In the genomic region with DNA sequence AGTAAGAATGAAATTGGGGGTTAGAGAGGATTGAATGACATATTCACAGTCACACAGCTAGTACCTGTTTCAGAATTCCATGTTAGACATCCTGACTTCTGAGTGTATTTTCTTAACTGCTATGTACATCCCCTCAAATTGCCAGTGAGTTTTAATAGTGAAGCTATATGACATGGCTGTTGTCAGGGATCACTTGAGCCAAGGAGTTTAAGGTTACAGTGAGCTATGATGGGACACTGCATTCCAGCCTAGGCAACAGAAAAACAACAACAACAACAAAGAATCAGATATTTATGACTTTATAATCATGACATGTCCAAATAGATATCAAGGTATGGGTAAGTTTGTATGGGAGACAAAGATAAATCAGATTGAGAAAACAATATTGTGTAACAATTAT, we compare ENCODE assay signal across 36 cellular contexts. TPM values are rescaled to one million over a fixed set of nuclear protein-coding genes. Genes with fewer than 3 reads are reported as not detected.
"Had no signal": no experiment of that assay in that cellular context is flagged by ENCODE, and none has a peak within 500 bp of the region (broad histone marks: within the 10 kb centered on the region; RNA-seq: fewer than 3 reads in every experiment).

No MANE protein-coding gene starts in this region.

- H3K27ac ChIP-seq: brain microvascular endothelial cell, coronary artery, dorsolateral prefrontal cortex, WERI-Rb-1 had no signal

- ATAC-seq: activated CD4-positive, alpha-beta T cell treated with anti-CD3 and anti-CD28 coated beads for 36 hours; activated naive CD4-positive, alpha-beta T cell treated with anti-CD3 and anti-CD28 coated beads, Interleukin-2, amount 50 U/mL, for 72 hours; activated T-cell treated with anti-CD3 and anti-CD28 coated beads, Interleukin-2, amount 50 U/mL, for 72 hours; esophagus mucosa; T-helper 17 cell had no signal

- H3K4me3 ChIP-seq: coronary artery, dorsolateral prefrontal cortex had no signal

- H3K27me3 Mint-ChIP-seq: activated CD4-positive, alpha-beta memory T cell treated with anti-CD3 and anti-CD28 coated beads, Interleukin-2, amount 10 ng/mL, durations not matched to agents 7 days and 5 days; activated CD4-positive, alpha-beta T cell treated with anti-CD3 and anti-CD28 coated beads for 36 hours; activated CD4-positive, alpha-beta T cell treated with anti-CD3 and anti-CD28 coated beads, Interleukin-2, amount 10 ng/mL, durations not matched to agents 7 days and 5 days; activated naive CD4-positive, alpha-beta T cell treated with anti-CD3 and anti-CD28 coated beads, Interleukin-2, amount 10 ng/mL, durations not matched to agents 7 days and 5 days; activated naive CD8-positive, alpha-beta T cell treated with anti-CD3 and anti-CD28 coated beads, Interleukin-2, amount 10 ng/mL, durations not matched to agents 7 days and 5 days; activated T-cell treated with anti-CD3 and anti-CD28 coated beads, Interleukin-2, amount 50 U/mL, for 24 hours; central memory CD8-positive, alpha-beta T cell; dendritic cell treated with granulocyte-macrophage colony-stimulating factor and Interleukin-4, amounts not matched to agents 40 ng/mL and 50 ng/mL, for 4 days; T-helper 17 cell had no signal

- H3K4me1 Mint-ChIP-seq: endodermal cell had no signal

- H3K4me3 Mint-ChIP-seq: activated CD4-positive, alpha-beta memory T cell treated with anti-CD3 and anti-CD28 coated beads, Interleukin-2, amount 10 ng/mL, durations not matched to agents 7 days and 5 days; activated CD4-positive, alpha-beta T cell treated with anti-CD3 and anti-CD28 coated beads for 36 hours; activated CD4-positive, alpha-beta T cell treated with anti-CD3 and anti-CD28 coated beads, Interleukin-2, amount 10 ng/mL, durations not matched to agents 7 days and 5 days; activated naive CD4-positive, alpha-beta T cell treated with anti-CD3 and anti-CD28 coated beads, Interleukin-2, amount 10 ng/mL, durations not matched to agents 7 days and 5 days; activated naive CD8-positive, alpha-beta T cell treated with anti-CD3 and anti-CD28 coated beads, Interleukin-2, amount 10 ng/mL, durations not matched to agents 7 days and 5 days; activated T-cell treated with anti-CD3 and anti-CD28 coated beads, Interleukin-2, amount 50 U/mL, for 24 hours; activated T-cell treated with anti-CD3 and anti-CD28 coated beads, Interleukin-2, amount 50 U/mL, for 72 hours; central memory CD8-positive, alpha-beta T cell; dendritic cell treated with granulocyte-macrophage colony-stimulating factor and Interleukin-4, amounts not matched to agents 40 ng/mL and 50 ng/mL, for 4 days; endodermal cell; T-helper 17 cell; T-helper 2 cell treated with Interferon-gamma antibody and Interleukin-4, amounts not matched to agents 5 μg/mL and 100 μg/mL, for 36 hours had no signal

- DNase-seq: activated CD4-positive, alpha-beta memory T cell treated with anti-CD3 and anti-CD28 coated beads, Interleukin-2, amount 10 ng/mL, durations not matched to agents 7 days and 5 days; activated CD4-positive, alpha-beta T cell treated with anti-CD3 and anti-CD28 coated beads for 36 hours; activated CD4-positive, alpha-beta T cell treated with anti-CD3 and anti-CD28 coated beads, Interleukin-2, amount 10 ng/mL, durations not matched to agents 7 days and 5 days; activated CD4-positive, alpha-beta T cell treated with anti-CD3 and anti-CD28 coated beads, Interleukin-2, amount 50 U/mL, for 4 hours; activated CD4-positive, CD25-positive, alpha-beta regulatory T cell; activated CD4-positive, CD25-positive, alpha-beta regulatory T cell treated with anti-CD3 and anti-CD28 coated beads, Interleukin-2, amount 50 U/mL, for 72 hours; activated CD8-positive, alpha-beta memory T cell treated with anti-CD3 and anti-CD28 coated beads, Interleukin-2, amount 50 U/mL, for 48 hours; activated gamma-delta T cell; activated naive CD4-positive, alpha-beta T cell; activated naive CD4-positive, alpha-beta T cell treated with anti-CD3 and anti-CD28 coated beads, Interleukin-2, amount 10 ng/mL, durations not matched to agents 7 days and 5 days; activated naive CD8-positive, alpha-beta T cell treated with anti-CD3 and anti-CD28 coated beads, Interleukin-2, amount 10 ng/mL, durations not matched to agents 7 days and 5 days; activated T-cell treated with anti-CD3 and anti-CD28 coated beads for 4 hours; activated T-cell treated with anti-CD3 and anti-CD28 coated beads, Interleukin-2, amount 50 U/mL, for 24 hours; activated T-cell treated with anti-CD3 and anti-CD28 coated beads, Interleukin-2, amount 50 U/mL, for 72 hours; amniotic stem cell; anterior cingulate cortex; brain microvascular endothelial cell; dorsolateral prefrontal cortex; effector memory CD4-positive, alpha-beta T cell; endodermal cell; foreskin fibroblast; head of caudate nucleus; T-helper 1 cell; T-helper 17 cell; T1000; WERI-Rb-1 had no signal

- H3K36me3 ChIP-seq: brain microvascular endothelial cell, WERI-Rb-1 had no signal

- FAIRE-seq: astrocyte, bronchial epithelial cell, frontal cortex had no signal

- H3K9me3 Mint-ChIP-seq: activated CD4-positive, alpha-beta memory T cell treated with anti-CD3 and anti-CD28 coated beads, Interleukin-2, amount 10 ng/mL, durations not matched to agents 7 days and 5 days; activated T-cell treated with anti-CD3 and anti-CD28 coated beads, Interleukin-2, amount 50 U/mL, for 24 hours; endodermal cell had no signal

- H3K27ac Mint-ChIP-seq: activated CD4-positive, alpha-beta memory T cell treated with anti-CD3 and anti-CD28 coated beads, Interleukin-2, amount 10 ng/mL, durations not matched to agents 7 days and 5 days; activated CD4-positive, alpha-beta T cell treated with anti-CD3 and anti-CD28 coated beads for 36 hours; activated CD4-positive, alpha-beta T cell treated with anti-CD3 and anti-CD28 coated beads, Interleukin-2, amount 10 ng/mL, durations not matched to agents 7 days and 5 days; activated naive CD4-positive, alpha-beta T cell treated with anti-CD3 and anti-CD28 coated beads, Interleukin-2, amount 10 ng/mL, durations not matched to agents 7 days and 5 days; activated naive CD4-positive, alpha-beta T cell treated with anti-CD3 and anti-CD28 coated beads, Interleukin-2, amount 50 U/mL, for 72 hours; activated naive CD8-positive, alpha-beta T cell treated with anti-CD3 and anti-CD28 coated beads, Interleukin-2, amount 10 ng/mL, durations not matched to agents 7 days and 5 days; activated T-cell treated with anti-CD3 and anti-CD28 coated beads, Interleukin-2, amount 50 U/mL, for 24 hours; activated T-cell treated with anti-CD3 and anti-CD28 coated beads, Interleukin-2, amount 50 U/mL, for 72 hours; dendritic cell treated with granulocyte-macrophage colony-stimulating factor and Interleukin-4, amounts not matched to agents 40 ng/mL and 50 ng/mL, for 4 days; endodermal cell; T-helper 17 cell; T-helper 2 cell treated with Interferon-gamma antibody and Interleukin-4, amounts not matched to agents 5 μg/mL and 100 μg/mL, for 36 hours had no signal

RNA-seq across cellular contexts. Expression of gene PARP15, which starts 16.6 kb away (rescaled TPM):
- total RNA-seq: epithelial cell of proximal tubule, frontal cortex had no signal
